7 cellular contexts compared by ENCODE assay signal in the genomic region with DNA sequence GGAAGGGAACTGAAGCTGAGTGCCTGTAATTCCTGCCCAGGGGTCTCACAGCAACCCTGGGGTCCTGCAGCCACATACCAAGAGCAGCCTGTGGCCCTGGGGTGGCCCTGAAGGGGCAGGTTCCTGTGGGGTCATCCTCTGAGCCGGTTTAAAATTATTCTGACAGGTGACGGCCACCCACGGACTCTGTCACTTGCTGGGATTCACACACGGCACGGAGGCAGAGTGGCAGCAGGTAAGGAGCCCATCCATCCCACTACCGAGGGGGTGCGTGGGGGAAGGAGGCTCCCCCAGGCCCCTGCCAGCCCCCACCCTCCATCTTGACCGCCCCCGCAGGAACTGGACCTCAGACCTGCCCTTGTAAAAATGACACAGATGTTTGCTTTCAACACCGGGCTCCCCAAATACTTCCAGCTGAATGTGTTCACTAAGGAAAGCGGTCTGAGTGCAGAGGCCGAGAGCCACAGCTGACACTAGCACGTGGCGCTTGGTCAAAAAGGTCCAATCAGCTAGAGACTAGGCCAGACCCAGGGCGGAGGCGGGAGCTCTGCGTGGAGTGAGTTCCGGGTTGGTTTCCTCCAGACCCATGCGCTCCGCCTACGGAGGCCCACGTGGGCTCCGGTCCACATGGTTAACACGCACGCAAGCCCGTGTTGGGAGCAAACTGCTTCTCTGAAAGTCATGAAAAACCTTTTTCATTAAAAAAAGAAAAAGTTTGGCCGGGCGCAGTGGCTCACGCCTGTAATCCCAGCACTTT. TPM values are rescaled to one million over a fixed set of nuclear protein-coding genes. Genes with fewer than 3 reads are reported as not detected.
DNase-seq lines count a peak whose midpoint lies in the region; ATAC-seq and TF ChIP-seq lines count a peak whose summit lies in the region.

No MANE protein-coding gene starts in this region.

- peaks cover 11 to 17% of the 10 kb centered on the region in 2 experiments for H3K4me1 Mint-ChIP-seq in H9
- peaks cover 0 to 22% (median 10%) of the 10 kb centered on the region in 7 donors for H3K4me1 Mint-ChIP-seq in naive thymus-derived CD4-positive, alpha-beta T cell
- peaks cover 35% of the 10 kb centered on the region for H3K4me1 Mint-ChIP-seq in stimulated activated naive CD8-positive, alpha-beta T cell treated with anti-CD3 and anti-CD28 coated beads, Interleukin-15, amount 100 ng/mL, for 72 hours

- H3K23ac ChIP-seq in H9 (ENCODE audit: insufficient read length, low read depth, low read length): no peak overlapping the region

- no peaks in the 10 kb centered on the region; a peak in 2 of 5 replicates for H3K9me3 Mint-ChIP-seq in H9
- H3K9me3 Mint-ChIP-seq in naive thymus-derived CD4-positive, alpha-beta T cell: peaks cover 0 to 5% (median 0%) of the 10 kb centered on the region in 11 donors
- H3K9me3 Mint-ChIP-seq in stimulated activated naive CD8-positive, alpha-beta T cell treated with anti-CD3 and anti-CD28 coated beads, Interleukin-15, amount 100 ng/mL, for 72 hours: no peaks in the 10 kb centered on the region

- H3K18ac ChIP-seq in H9 (ENCODE audit: insufficient read length, low read depth, low read length): no peak overlapping the region

- H3K36me3 ChIP-seq in WERI-Rb-1: peaks cover 39% of the 10 kb centered on the region
- H3K36me3 ChIP-seq in duodenal mucosa (ENCODE audit: control insufficient read depth in 1 of 2, insufficient read depth in 2 of 2, low read length in 2 of 2): peaks cover 0 to 16% of the 10 kb centered on the region in 2 donors
- H3K36me3 ChIP-seq in naive thymus-derived CD4-positive, alpha-beta T cell (ENCODE audit: control insufficient read depth in 2 of 3, insufficient read depth in 3 of 3, low read length in 3 of 3): peaks cover 0 to 12% (median 7%) of the 10 kb centered on the region in 3 experiments

- no CpG with 5 or more reads among the region's 29 CpGs for WGBS in H9 (ENCODE audit: extremely low coverage, insufficient read length, low lambda C conversion rate)

- peaks cover 9% of the 10 kb centered on the region for H3K23me2 ChIP-seq in H9 (ENCODE audit: insufficient read length, low read depth, low read length, poor library complexity, severe bottlenecking)

- no peak overlapping the region for H3K4me3 ChIP-seq in WERI-Rb-1 (ENCODE audit: low read depth, low read length)
- peak overlapping the region in 1 of 2 donors; percentile 29 for H3K4me3 ChIP-seq in duodenal mucosa (ENCODE audit: low read depth in 1 of 2, low read length in 2 of 2)
- H3K4me3 ChIP-seq in naive thymus-derived CD4-positive, alpha-beta T cell (ENCODE audit: low read length): no peak overlapping the region

- H3K27ac ChIP-seq in H9 (ENCODE audit: insufficient read length, low read depth, low read length) (no peak overlapping the region), WERI-Rb-1 (0 out of 2 replicates have a peak overlapping the region, but pooled peaks have one; percentile 24), duodenal mucosa (ENCODE audit: low read depth, low read length) (peak overlapping the region; percentile 32)
- peak overlapping the region; percentile 41 for H3K27ac ChIP-seq in naive thymus-derived CD4-positive, alpha-beta T cell (ENCODE audit: low read depth, low read length)

- no peaks in the 10 kb centered on the region for H3K27me3 Mint-ChIP-seq in H9 (ENCODE audit: low read depth)
- peaks cover 0 to 6% (median 0%) of the 10 kb centered on the region in 5 donors for H3K27me3 Mint-ChIP-seq in naive thymus-derived CD4-positive, alpha-beta T cell
- peaks cover 22% of the 10 kb centered on the region for H3K27me3 Mint-ChIP-seq in stimulated activated naive CD8-positive, alpha-beta T cell treated with anti-CD3 and anti-CD28 coated beads, Interleukin-15, amount 100 ng/mL, for 72 hours

- no peak overlapping the region for H3K27ac Mint-ChIP-seq in H9
- H3K27ac Mint-ChIP-seq in naive thymus-derived CD4-positive, alpha-beta T cell: peak overlapping the region in 6 of 9 donors; percentile 52 to 90 (median 82)
- H3K27ac Mint-ChIP-seq in stimulated activated naive CD8-positive, alpha-beta T cell treated with anti-CD3 and anti-CD28 coated beads, Interleukin-15, amount 100 ng/mL, for 72 hours: peak overlapping the region; percentile 34 to 93

- H2BK5ac ChIP-seq in H9 (ENCODE audit: insufficient read length, low read length): no peak overlapping the region

- no peak for TF ChIP-seq CTCF in H9 (conservative IDR thresholded peaks at IDR 0.05)
- no peak for TF ChIP-seq CTCF in WERI-Rb-1 (IDR thresholded peaks at IDR 0.05; ENCODE audit: low read depth, low read length)

- no peak overlapping the region for H3K9ac ChIP-seq in H9 (ENCODE audit: extremely low read depth, insufficient read length, low read length)
- H3K9ac ChIP-seq in duodenal mucosa (ENCODE audit: low read depth in 1 of 2, low read length in 2 of 2): no peak overlapping the region

- H2BK12ac ChIP-seq in H9 (ENCODE audit: insufficient read length, low read depth, low read length): no peak overlapping the region

- H4K8ac ChIP-seq in H9 (replicated peaks; ENCODE audit: insufficient read length, low read depth, low read length): no peak overlapping the region

- H3K79me2 ChIP-seq in H9 (ENCODE audit: insufficient read depth, low read length): no peaks in the 10 kb centered on the region

- no peaks in the 10 kb centered on the region for H3K9me3 ChIP-seq in H9 (ENCODE audit: control insufficient read depth, low read depth, low read length)
- no peaks in the 10 kb centered on the region for H3K9me3 ChIP-seq in WERI-Rb-1 (ENCODE audit: severe bottlenecking)
- no peaks in the 10 kb centered on the region for H3K9me3 ChIP-seq in duodenal mucosa (ENCODE audit: control insufficient read depth in 1 of 2, low read length in 2 of 2)
- H3K9me3 ChIP-seq in naive thymus-derived CD4-positive, alpha-beta T cell (ENCODE audit: control insufficient read depth in 2 of 3, low read length in 3 of 3): no peaks in the 10 kb centered on the region

- no peak overlapping the region for H2BK20ac ChIP-seq in H9 (ENCODE audit: low read depth, low read length, poor library complexity, severe bottlenecking)

- H2BK120ac ChIP-seq in H9 (ENCODE audit: low read depth, low read length, poor library complexity, severe bottlenecking): no peak overlapping the region

- POLR2A ChIA-PET in naive thymus-derived CD4-positive, alpha-beta T cell (lab: Charles Lee): interaction anchor here (1.0 to 1.2 kb wide), 2 partner anchors 10 to 746 kb away, joined by 3 to 6 read pairs; partner anchors contain the start of genes MCM3AP and YBEY

- no peak overlapping the region for H4K91ac ChIP-seq in H9 (ENCODE audit: insufficient read length, low read depth, low read length)

- no peak overlapping the region for H4K5ac ChIP-seq in H9 (ENCODE audit: insufficient read length, low read depth, low read length)

- no peak overlapping the region; a peak in 1 of 5 replicates for H3K4me3 Mint-ChIP-seq in H9
- H3K4me3 Mint-ChIP-seq in naive thymus-derived CD4-positive, alpha-beta T cell: peak overlapping the region; percentile 2 to 82 (median 65)
- H3K4me3 Mint-ChIP-seq in stimulated activated naive CD8-positive, alpha-beta T cell treated with anti-CD3 and anti-CD28 coated beads, Interleukin-15, amount 100 ng/mL, for 72 hours: peak overlapping the region; percentile 53 to 79

- H4K20me1 ChIP-seq in H9 (ENCODE audit: control insufficient read depth, insufficient read depth, insufficient read length): no peaks in the 10 kb centered on the region

- H2BK15ac ChIP-seq in H9 (ENCODE audit: low read depth, low read length): no peak overlapping the region

- ATAC-seq in naive thymus-derived CD4-positive, alpha-beta T cell: peak; percentile 91
- peak; percentile 90 for ATAC-seq in stimulated activated naive CD8-positive, alpha-beta T cell treated with anti-CD3 and anti-CD28 coated beads, Interleukin-15, amount 100 ng/mL, for 72 hours

- H2AFZ ChIP-seq in H9 (ENCODE audit: low read length): no peak overlapping the region

- H3K14ac ChIP-seq in H9 (ENCODE audit: insufficient read depth, low read length): no peak overlapping the region

- H3K4ac ChIP-seq in H9 (ENCODE audit: low read depth, low read length): no peak overlapping the region

- CTCF ChIA-PET in naive thymus-derived CD4-positive, alpha-beta T cell (lab: Charles Lee): no interaction called here

- DNase-seq in H9 (peak; percentile 64), WERI-Rb-1 (no peak), glomerular visceral epithelial cell (ENCODE audit: extremely low spot score) (no peak), T1000 (lab: John Stamatoyannopoulos, UW) (no peak)
- DNase-seq in naive thymus-derived CD4-positive, alpha-beta T cell: peak in 8 of 9 donors; percentile 16 to 71 (median 45)
- peak; percentile 52 to 86 for DNase-seq in stimulated activated naive CD8-positive, alpha-beta T cell treated with anti-CD3 and anti-CD28 coated beads, Interleukin-15, amount 100 ng/mL, for 72 hours

- peaks cover 28 to 37% (median 35%) of the 10 kb centered on the region in 3 experiments for H3K36me3 Mint-ChIP-seq in H9 (ENCODE audit: insufficient read depth in 1 of 3, low read depth in 3 of 3)
- peaks cover 0 to 22% (median 9%) of the 10 kb centered on the region in 5 donors for H3K36me3 Mint-ChIP-seq in naive thymus-derived CD4-positive, alpha-beta T cell

- H3K79me1 ChIP-seq in H9 (ENCODE audit: insufficient read depth, low read depth, low read length, poor library complexity, severe bottlenecking): no peaks in the 10 kb centered on the region

- H3K27me3 ChIP-seq in H9 (ENCODE audit: insufficient read depth, low read length) (no peaks in the 10 kb centered on the region), WERI-Rb-1 (ENCODE audit: insufficient read depth, low read depth, severe bottlenecking) (no peaks in the 10 kb centered on the region), duodenal mucosa (ENCODE audit: control insufficient read depth in 1 of 2, insufficient read depth in 2 of 2, low read length in 2 of 2) (no peaks in the 10 kb centered on the region)
- no peaks in the 10 kb centered on the region for H3K27me3 ChIP-seq in naive thymus-derived CD4-positive, alpha-beta T cell (ENCODE audit: control insufficient read depth in 2 of 2, insufficient read depth in 2 of 2, low read length in 2 of 2)

- H3K56ac ChIP-seq in H9 (ENCODE audit: insufficient read length, low read depth, low read length): no peak overlapping the region

- H3K4me1 ChIP-seq in H9 (ENCODE audit: insufficient read depth, low read length) (no peaks in the 10 kb centered on the region; the same call in 1 of the 2 replicates), duodenal mucosa (ENCODE audit: control insufficient read depth in 1 of 2, insufficient read depth in 2 of 2, low read length in 2 of 2) (peaks cover 0 to 4% of the 10 kb centered on the region in 2 donors)
- no peaks in the 10 kb centered on the region for H3K4me1 ChIP-seq in naive thymus-derived CD4-positive, alpha-beta T cell (ENCODE audit: control insufficient read depth in 2 of 2, insufficient read depth in 2 of 2, low read length in 2 of 2)

- H3K4me2 ChIP-seq in H9 (ENCODE audit: insufficient read depth, insufficient read length, low read length): no peak overlapping the region

- no peak overlapping the region for H2AK5ac ChIP-seq in H9 (ENCODE audit: insufficient read length, low read length)

- no peak overlapping the region for H3T11ph ChIP-seq in H9 (ENCODE audit: low read length)

- intact Hi-C loops in naive thymus-derived CD4-positive, alpha-beta T cell (cut with micrococcal nuclease): loop anchor here (1.0 kb wide), 1 partner anchor 10 kb away; the partner anchor contains the start of gene YBEY (in 2 of the 2)

RNA-seq across cellular contexts. Expression of gene YBEY, which starts 10.0 kb away (rescaled TPM):
- 26.2 and 26.5 TPM in 2 replicates for total RNA-seq in H9 (2021)
- 10 to 100 TPM in 4 of 5 experiments, 1 to 10 TPM in 1; 8.8 to 16.7 (median 15.6) TPM for total RNA-seq in naive thymus-derived CD4-positive, alpha-beta T cell
- 10 to 100 TPM; 12.3 to 20.1 TPM for polyA plus RNA-seq in naive thymus-derived CD4-positive, alpha-beta T cell

RNA-seq across cellular contexts. Expression of gene MCM3AP, which starts 10.8 kb away (rescaled TPM):
- total RNA-seq in H9 (2021): 113 and 124 TPM in 2 replicates
- 100 to 1,000 TPM; 121 to 175 (median 144) TPM for total RNA-seq in naive thymus-derived CD4-positive, alpha-beta T cell
- polyA plus RNA-seq in naive thymus-derived CD4-positive, alpha-beta T cell: 10 to 100 TPM; 37.3 to 90.6 TPM

RNA-seq across cellular contexts. Expression of gene C21orf58, which starts 27.5 kb away (rescaled TPM):
- 17.2 and 19.1 TPM in 2 replicates for total RNA-seq in H9 (2021)
- total RNA-seq in naive thymus-derived CD4-positive, alpha-beta T cell: 10 to 100 TPM in 1 of 5 experiments, 1 to 10 TPM in 4; 5.0 to 38.4 (median 9.0) TPM
- 1 to 10 TPM in 1 of 2 donors, under 1 TPM in 1; 0.59 to 1.0 TPM for polyA plus RNA-seq in naive thymus-derived CD4-positive, alpha-beta T cell

RNA-seq across cellular contexts. Expression of gene PCNT, which starts 27.8 kb away (rescaled TPM):
- total RNA-seq in H9 (2021): 39.6 and 40.6 TPM in 2 replicates
- total RNA-seq in naive thymus-derived CD4-positive, alpha-beta T cell: 10 to 100 TPM; 53.3 to 68.2 (median 56.2) TPM
- 10 to 100 TPM; 13.7 to 29.6 TPM for polyA plus RNA-seq in naive thymus-derived CD4-positive, alpha-beta T cell

Comparison
In these comparisons a context has a peak if more than half of its experiments do, and no peak if none do; other contexts are left out.
1. DNase-seq: peak in H9 (single experiment), naive thymus-derived CD4-positive, alpha-beta T cell (8 of 9) and stimulated activated naive CD8-positive, alpha-beta T cell treated with anti-CD3 and anti-CD28 coated beads, Interleukin-15, amount 100 ng/mL, for 72 hours (2 of 2); none in WERI-Rb-1 (single experiment), glomerular visceral epithelial cell (single experiment) and T1000 (single experiment).
2. H3K27ac Mint-ChIP-seq: peak in naive thymus-derived CD4-positive, alpha-beta T cell (6 of 9) and stimulated activated naive CD8-positive, alpha-beta T cell treated with anti-CD3 and anti-CD28 coated beads, Interleukin-15, amount 100 ng/mL, for 72 hours (2 of 2); none in H9 (0 of 3).
3. H3K4me3 Mint-ChIP-seq: peak in naive thymus-derived CD4-positive, alpha-beta T cell (10 of 10) and stimulated activated naive CD8-positive, alpha-beta T cell treated with anti-CD3 and anti-CD28 coated beads, Interleukin-15, amount 100 ng/mL, for 72 hours (2 of 2); none in H9 (0 of 2).